ENCODE assay signal across 34 cellular contexts in genomic region chrX:17836830-17837229, GRCh38. TPM values are rescaled to one million over a fixed set of nuclear protein-coding genes. Genes with fewer than 3 reads are reported as not detected.
DNase-seq lines count a peak whose midpoint lies in the region; ATAC-seq, FAIRE-seq and TF ChIP-seq lines count a peak whose summit lies in the region.
"Had no signal": no experiment of that assay in that cellular context is flagged by ENCODE, and none has a peak within 500 bp of the region (broad histone marks: within the 10 kb centered on the region; RNA-seq: fewer than 3 reads in every experiment).

No MANE protein-coding gene starts in this region.

- no peak for ATAC-seq in heart right ventricle
- no peak for ATAC-seq in activated CD8-positive, alpha-beta T cell treated with anti-CD3 and anti-CD28 coated beads for 36 hours
- ATAC-seq: A549, esophagus mucosa, foreskin keratinocyte, GM23338 had no signal

- no peak overlapping the region for H3K23ac ChIP-seq in H1 (ENCODE audit: insufficient read length)

- no peaks in the 10 kb centered on the region for H3K9me3 Mint-ChIP-seq in MCF 10A (ENCODE audit: unreplicated experiment)
- no peaks in the 10 kb centered on the region for H3K9me3 Mint-ChIP-seq in activated CD8-positive, alpha-beta T cell treated with anti-CD3 and anti-CD28 coated beads for 36 hours
- H3K9me3 Mint-ChIP-seq: activated naive CD4-positive, alpha-beta T cell treated with anti-CD3 and anti-CD28 coated beads, Interleukin-2, amount 50 U/mL, for 24 hours; CD4-positive, alpha-beta T cell; GM23338 had no signal

- H3K23me2 ChIP-seq in H1 (ENCODE audit: low read depth, low read length): no peaks in the 10 kb centered on the region

- H3K9ac ChIP-seq in mammary epithelial cell (ENCODE audit: insufficient read depth, low read length) (no peak overlapping the region), H1 (replicated peaks in 1 of 4; ENCODE audit: extremely low read depth in 1 of 4, low read depth in 3 of 4, low read length in 3 of 4) (no peak overlapping the region)

- H3K79me1 ChIP-seq in H1 (ENCODE audit: low read depth, low read length): no peaks in the 10 kb centered on the region

- H3K18ac ChIP-seq in H1 (ENCODE audit: extremely low read depth, low read length): no peak overlapping the region

- no peak overlapping the region for H3K14ac ChIP-seq in H1 (ENCODE audit: insufficient read length)

- no peak for TF ChIP-seq CTCF in MCF 10A (IDR thresholded peaks at IDR 0.05; ENCODE audit: unreplicated experiment)
- no peak for TF ChIP-seq CTCF in mammary epithelial cell (conservative IDR thresholded peaks at IDR 0.05 in 1 of 2, IDR thresholded peaks at IDR 0.05 in 1 of 2; ENCODE audit: extremely low read depth in 1 of 2, insufficient read depth in 1 of 2, low read depth in 1 of 2, low read length in 2 of 2)
- no peak for TF ChIP-seq CTCF in H1 (IDR thresholded peaks at IDR 0.05; ENCODE audit: control extremely low read depth in 1 of 3, insufficient read depth in 1 of 3, low read depth in 1 of 3, low read length in 3 of 3)
- no peak for TF ChIP-seq CTCF in GM10248 (IDR thresholded peaks at IDR 0.05; ENCODE audit: control extremely low read depth, extremely low read depth, low read depth, missing control alignments)
- no peak for TF ChIP-seq CTCF in heart right ventricle (IDR thresholded peaks at IDR 0.05)
- no peak for TF ChIP-seq CTCF in activated CD8-positive, alpha-beta T cell treated with anti-CD3 and anti-CD28 coated beads for 36 hours (IDR thresholded peaks at IDR 0.05)

- H2BK15ac ChIP-seq in H1 (ENCODE audit: low read length): no peak overlapping the region

- dilution Hi-C loops in mammary epithelial cell (cut with HindIII; ENCODE audit: low sequenced_read_pairs): no loop called here

- H2AK5ac ChIP-seq in H1 (ENCODE audit: low read depth, low read length): no peak overlapping the region

- H3K4me1 Mint-ChIP-seq in MCF 10A (ENCODE audit: insufficient read depth, unreplicated experiment): no peaks in the 10 kb centered on the region
- no peaks in the 10 kb centered on the region for H3K4me1 Mint-ChIP-seq in activated CD8-positive, alpha-beta T cell treated with anti-CD3 and anti-CD28 coated beads for 36 hours (ENCODE audit: low read depth)
- H3K4me1 Mint-ChIP-seq: activated naive CD4-positive, alpha-beta T cell treated with anti-CD3 and anti-CD28 coated beads, Interleukin-2, amount 50 U/mL, for 24 hours had no signal

- TF ChIP-seq EP300 in H1 (IDR thresholded peaks at IDR 0.05; ENCODE audit: borderline replicate concordance in 1 of 2, low read depth in 2 of 2, low read length in 2 of 2): no peak

- no peak overlapping the region for H3K56ac ChIP-seq in H1 (replicated peaks; ENCODE audit: insufficient read length, low read depth, low read length)

- H4K5ac ChIP-seq in H1 (ENCODE audit: insufficient read length, low read depth, low read length): no peak overlapping the region

- no peak overlapping the region for H3K4me2 ChIP-seq in mammary epithelial cell (ENCODE audit: insufficient read depth, low read depth, low read length)
- no peak overlapping the region for H3K4me2 ChIP-seq in H1 (ENCODE audit: insufficient read depth in 1 of 2, low read depth in 2 of 2, low read length in 2 of 2)
- H3K4me2 ChIP-seq: A549, GM23338, hepatocyte had no signal

- WGBS in mammary epithelial cell (ENCODE audit: low coverage, missing lambda C conversion rate): 35% methylated on average over 3 of the region's 3 CpGs
- WGBS in H1 (ENCODE audit: extremely low coverage in 1 of 2, insufficient coverage in 1 of 2, insufficient read length in 1 of 2, insufficient replicate concordance in 2 of 2, low coverage in 1 of 2, low lambda C conversion rate in 2 of 2, missing lambda C conversion rate in 1 of 2), 2 experiments: 82% methylated on average over 1 of the region's 3 CpGs; no CpG with 5 or more reads in 1 of the 2 experiments
- WGBS in heart right ventricle, 2 donors: 74 to 82% methylated on average over 3 of the region's 3 CpGs

- H3K9me3 ChIP-seq in mammary epithelial cell (replicated peaks; ENCODE audit: insufficient read depth, low read length) (no peaks in the 10 kb centered on the region), H1 (ENCODE audit: insufficient read depth in 2 of 2, low read depth in 1 of 2, low read length in 1 of 2) (no peaks in the 10 kb centered on the region), heart right ventricle (no peaks in the 10 kb centered on the region)
- H3K9me3 ChIP-seq: A549, ovary, suprapubic skin had no signal

- no peak overlapping the region for H3K27ac Mint-ChIP-seq in MCF 10A (ENCODE audit: low read depth, unreplicated experiment)
- no peak overlapping the region for H3K27ac Mint-ChIP-seq in activated CD8-positive, alpha-beta T cell treated with anti-CD3 and anti-CD28 coated beads for 36 hours
- H3K27ac Mint-ChIP-seq: activated naive CD4-positive, alpha-beta T cell treated with anti-CD3 and anti-CD28 coated beads, Interleukin-2, amount 50 U/mL, for 24 hours; CD4-positive, alpha-beta T cell; GM23338 had no signal

- intact Hi-C loops in MCF 10A (cut with micrococcal nuclease) (no loop called here), mammary epithelial cell (cut with micrococcal nuclease) (no loop called here), heart right ventricle (cut with DNase I) (no loop called here)
- intact Hi-C loops in activated CD8-positive, alpha-beta T cell treated with anti-CD3 and anti-CD28 coated beads for 36 hours (cut with micrococcal nuclease): no loop called here

- no peak overlapping the region for H2BK20ac ChIP-seq in H1 (ENCODE audit: low read length)

- H4K91ac ChIP-seq in H1 (replicated peaks; ENCODE audit: insufficient read length, low read length): no peak overlapping the region

- no peaks in the 10 kb centered on the region for H3K36me3 ChIP-seq in mammary epithelial cell (ENCODE audit: insufficient read depth, low read length)
- no peaks in the 10 kb centered on the region for H3K36me3 ChIP-seq in H1 (ENCODE audit: control insufficient read depth in 2 of 4, insufficient read depth in 4 of 4, low read length in 3 of 4)
- no peaks in the 10 kb centered on the region for H3K36me3 ChIP-seq in heart right ventricle
- H3K36me3 ChIP-seq: ovary, suprapubic skin, WERI-Rb-1 had no signal

- H3K4me1 ChIP-seq in mammary epithelial cell (ENCODE audit: insufficient read depth, low read length) (no peaks in the 10 kb centered on the region), H1 (replicated peaks in 1 of 4; ENCODE audit: control insufficient read depth in 3 of 4, insufficient read depth in 4 of 4, low read length in 3 of 4) (no peaks in the 10 kb centered on the region), heart right ventricle (peaks cover 0 to 3% (median 0%) of the 10 kb centered on the region in 9 donors)
- H3K4me1 ChIP-seq: A549, foreskin keratinocyte, suprapubic skin had no signal

- H2BK12ac ChIP-seq in H1 (ENCODE audit: low read depth, low read length): no peak overlapping the region

- POLR2A ChIA-PET in MCF 10A (lab: Yijun Ruan, JAX) (no interaction called here), H1 (lab: Charles Lee; ENCODE audit: partially characterized antibody) (no interaction called here), GM10248 (lab: Yijun Ruan, JAX) (no interaction called here)
- POLR2A ChIA-PET in activated CD8-positive, alpha-beta T cell treated with anti-CD3 and anti-CD28 coated beads for 36 hours (lab: Charles Lee): no interaction called here

- H4K20me1 ChIP-seq in mammary epithelial cell (ENCODE audit: insufficient read depth, low read length): no peaks in the 10 kb centered on the region
- no peaks in the 10 kb centered on the region for H4K20me1 ChIP-seq in H1 (replicated peaks in 1 of 2; ENCODE audit: control insufficient read depth in 1 of 2, insufficient read depth in 2 of 2, low read length in 2 of 2)

- H3K27me3 ChIP-seq in mammary epithelial cell (ENCODE audit: insufficient read depth, low read length): no peaks in the 10 kb centered on the region
- no peaks in the 10 kb centered on the region for H3K27me3 ChIP-seq in H1 (replicated peaks in 1 of 4; ENCODE audit: control insufficient read depth in 3 of 4, extremely low read depth in 1 of 4, insufficient read depth in 3 of 4, low read length in 3 of 4)
- peaks cover 0 to 32% (median 0%) of the 10 kb centered on the region in 7 donors for H3K27me3 ChIP-seq in heart right ventricle
- H3K27me3 ChIP-seq: foreskin keratinocyte, hepatocyte, ovary, suprapubic skin had no signal

- FAIRE-seq in H1 (lab: Jason Lieb, UNC): peak; percentile 32
- FAIRE-seq: A549, D721Med, GM18507, HTR-8/SVneo had no signal

- DNase-seq in MCF 10A (ENCODE audit: unreplicated experiment): peak; percentile 1
- no peak for DNase-seq in mammary epithelial cell
- peak; percentile 79 for DNase-seq in NCI-H524 treated with DMSO at 0.1 percent for 48 hours (lab: John Stamatoyannopoulos, UW)
- no peak for DNase-seq in H1 (ENCODE audit: low read depth in 1 of 2, low spot score in 2 of 2)
- DNase-seq in GM10248 (ENCODE audit: extremely low spot score): no peak
- DNase-seq in NCI-H2227 (lab: John Stamatoyannopoulos, UW; ENCODE audit: unreplicated experiment): no peak
- no peak for DNase-seq in heart right ventricle
- no peak for DNase-seq in activated CD8-positive, alpha-beta T cell treated with anti-CD3 and anti-CD28 coated beads for 36 hours
- DNase-seq: activated CD4-positive, alpha-beta T cell treated with anti-CD3 and anti-CD28 coated beads for 4 hours; activated CD8-positive, alpha-beta memory T cell treated with anti-CD3 and anti-CD28 coated beads for 24 hours; activated T-cell treated with anti-CD3 and anti-CD28 coated beads for 4 hours; amniotic stem cell; CD4-positive, alpha-beta T cell; foreskin keratinocyte; KBM-7; MM.1S; NCI-H1417 treated with DMSO at 0.1 percent for 48 hours; NCI-H2081 treated with DMSO at 0.1 percent for 48 hours; NCI-H774; ovary; stimulated activated naive CD4-positive, alpha-beta T cell treated with Interleukin-2 at 50 U/mL for 16 hours; WERI-Rb-1 had no signal

- no peak overlapping the region for H2AFZ ChIP-seq in mammary epithelial cell (ENCODE audit: low read depth, low read length)
- H2AFZ ChIP-seq in H1 (ENCODE audit: low read length): no peak overlapping the region
- H2AFZ ChIP-seq: GM23338, hepatocyte had no signal

- no peak overlapping the region for H3K4me3 Mint-ChIP-seq in MCF 10A (ENCODE audit: unreplicated experiment)
- no peak overlapping the region for H3K4me3 Mint-ChIP-seq in activated CD8-positive, alpha-beta T cell treated with anti-CD3 and anti-CD28 coated beads for 36 hours
- H3K4me3 Mint-ChIP-seq: activated naive CD4-positive, alpha-beta T cell treated with anti-CD3 and anti-CD28 coated beads, Interleukin-2, amount 50 U/mL, for 24 hours; CD4-positive, alpha-beta T cell; GM23338; neural crest cell had no signal

- peaks cover 38% of the 10 kb centered on the region for H3K27me3 Mint-ChIP-seq in MCF 10A (ENCODE audit: insufficient read depth, unreplicated experiment)
- H3K27me3 Mint-ChIP-seq in activated CD8-positive, alpha-beta T cell treated with anti-CD3 and anti-CD28 coated beads for 36 hours: peaks cover 2% of the 10 kb centered on the region
- H3K27me3 Mint-ChIP-seq: activated naive CD4-positive, alpha-beta T cell treated with anti-CD3 and anti-CD28 coated beads, Interleukin-2, amount 50 U/mL, for 24 hours; CD4-positive, alpha-beta T cell had no signal

- no peak overlapping the region for H4K8ac ChIP-seq in H1 (ENCODE audit: extremely low read depth, insufficient read depth, low read length)

- no peak for TF ChIP-seq RAD21 in H1 (IDR thresholded peaks at IDR 0.05 in 1 of 2, conservative IDR thresholded peaks at IDR 0.05 in 1 of 2; ENCODE audit: low read depth in 2 of 2, low read length in 2 of 2)

- BruUV-seq in MCF 10A (replicated peaks; lab: Mats Ljungman, UMichigan): no TSS peak
- BruUV-seq in mammary epithelial cell (replicated peaks; lab: Mats Ljungman, UMichigan): no TSS peak

- no peak overlapping the region for H2BK5ac ChIP-seq in H1 (ENCODE audit: low read depth, low read length)

- TF ChIP-seq POLR2A in H1 (IDR thresholded peaks at IDR 0.05; ENCODE audit: control extremely low read depth in 1 of 2, low read depth in 2 of 2, low read length in 2 of 2): no peak

- CTCF ChIA-PET in MCF 10A (lab: Yijun Ruan, JAX) (interaction anchor here (0.5 kb wide), 1 partner anchor 79 kb away, joined by 3 read pairs; no protein-coding TSS in a partner anchor), mammary epithelial cell (lab: Charles Lee; ENCODE audit: low non-redundant PET) (no interaction called here), H1 (lab: Charles Lee; ENCODE audit: partially characterized antibody) (interaction anchor here (0.7 kb wide), 1 partner anchor 21 kb away, joined by 3 read pairs; no protein-coding TSS in a partner anchor), GM10248 (lab: Yijun Ruan, JAX) (no interaction called here)
- CTCF ChIA-PET in activated CD8-positive, alpha-beta T cell treated with anti-CD3 and anti-CD28 coated beads for 36 hours (lab: Charles Lee): no interaction called here

- in situ Hi-C loops in mammary epithelial cell (cut with MboI; ENCODE audit: low sequenced_read_pairs in 2 of 2): no loop called here

- no peak overlapping the region for H3K27ac ChIP-seq in mammary epithelial cell (ENCODE audit: insufficient read depth, low read depth, low read length)
- H3K27ac ChIP-seq in H1 (ENCODE audit: low read depth, low read length): no peak overlapping the region
- H3K27ac ChIP-seq in heart right ventricle: no peak overlapping the region
- H3K27ac ChIP-seq: A549, foreskin keratinocyte, hepatocyte, ovary, skin epidermis, suprapubic skin, WERI-Rb-1 had no signal

- no peak overlapping the region for H3K4me3 ChIP-seq in mammary epithelial cell (replicated peaks in 1 of 3; ENCODE audit: insufficient read depth in 1 of 3, low read depth in 2 of 3, low read length in 3 of 3)
- no peak overlapping the region for H3K4me3 ChIP-seq in H1 (ENCODE audit: extremely low read depth in 1 of 4, insufficient read depth in 2 of 4, low read depth in 3 of 4, low read length in 4 of 4)
- H3K4me3 ChIP-seq in heart right ventricle: no peak overlapping the region
- H3K4me3 ChIP-seq: A549, GM23338, hepatocyte, ovary, skin epidermis, suprapubic skin had no signal

- no peak overlapping the region for H3K4ac ChIP-seq in H1 (replicated peaks; ENCODE audit: insufficient read length, low read depth, low read length)

- H2BK120ac ChIP-seq in H1 (replicated peaks; ENCODE audit: low read depth, low read length): no peak overlapping the region

- no peaks in the 10 kb centered on the region for H3K36me3 Mint-ChIP-seq in MCF 10A (ENCODE audit: insufficient read depth, unreplicated experiment)
- no peaks in the 10 kb centered on the region for H3K36me3 Mint-ChIP-seq in activated CD8-positive, alpha-beta T cell treated with anti-CD3 and anti-CD28 coated beads for 36 hours (ENCODE audit: low read depth)
- H3K36me3 Mint-ChIP-seq: activated naive CD4-positive, alpha-beta T cell treated with anti-CD3 and anti-CD28 coated beads, Interleukin-2, amount 50 U/mL, for 24 hours had no signal

- no peaks in the 10 kb centered on the region for H3K79me2 ChIP-seq in mammary epithelial cell (ENCODE audit: insufficient read depth, low read length)
- no peaks in the 10 kb centered on the region for H3K79me2 ChIP-seq in H1 (ENCODE audit: control insufficient read depth in 1 of 2, insufficient read depth in 2 of 2, low read length in 2 of 2)
- H3K79me2 ChIP-seq: hepatocyte had no signal

RNA-seq across cellular contexts. Expression of gene RAI2, which starts 24.3 kb away (rescaled TPM):
- total RNA-seq in MCF 10A (2022) (not detected in 2 replicates), mammary epithelial cell (under 1 TPM in 1 of 2 donors, not detected in 1; under 0.01 TPM), heart right ventricle (10 to 100 TPM; 15.5 to 25.3 (median 20.6) TPM)
- polyA plus RNA-seq in mammary epithelial cell (not detected), H1 (2011; rRNA removed) (0.60 and 0.96 TPM in 2 replicates), heart right ventricle (10 to 100 TPM; 18.7 to 23.2 TPM)
- polyA minus RNA-seq in mammary epithelial cell: not detected
- 1.6 and 2.0 TPM in 2 replicates for total RNA-seq in H1 (2021; fragmentation: NEBNext Ultra II Directional; extraction: Animal tissue kit (Norgen Biotek cat#: 25700))
- 0.57 TPM for polyA plus RNA-seq in H1 (2011; cell fraction: cytosol; rRNA removed)
- polyA plus RNA-seq in H1 (2011; cell fraction: nucleus; rRNA removed): 0.71 TPM
- polyA plus RNA-seq in H1 (2012, experiment 1 of 2): 1.1 to 1.4 TPM (median 1.3 TPM) in 4 replicates
- 0.98 TPM for polyA plus RNA-seq in H1 (2012, experiment 2 of 2)
- 0.93 TPM for polyA plus RNA-seq in H1 (2013, experiment 1 of 2)
- polyA plus RNA-seq in H1 (2013, experiment 2 of 2): 1.0 TPM
- 0.37 and 0.38 TPM in 2 replicates for polyA minus RNA-seq in H1 (2011; rRNA and poly(A)+ RNA removed)
- polyA minus RNA-seq in H1 (2011; cell fraction: cytosol; rRNA and poly(A)+ RNA removed): 0.51 TPM
- polyA minus RNA-seq in H1 (2011; cell fraction: nucleus; rRNA and poly(A)+ RNA removed): not detected
- total RNA-seq in activated CD8-positive, alpha-beta T cell treated with anti-CD3 and anti-CD28 coated beads for 36 hours: under 1 TPM; 0.20 to 0.41 TPM
- total RNA-seq: foreskin keratinocyte, RPMI7951 had no signal
- polyA plus RNA-seq: A549, foreskin keratinocyte had no signal

Comparison
In these comparisons a context has a peak if more than half of its experiments do, and no peak if none do; other contexts are left out.
1. DNase-seq: peak in MCF 10A (single experiment) and NCI-H524 treated with DMSO at 0.1 percent for 48 hours (single experiment); none in mammary epithelial cell (single experiment), H1 (0 of 2), GM10248 (single experiment), NCI-H2227 (single experiment), heart right ventricle (0 of 2) and activated CD8-positive, alpha-beta T cell treated with anti-CD3 and anti-CD28 coated beads for 36 hours (single experiment).
2. CTCF ChIA-PET loops: an anchor here in MCF 10A (0.5 kb wide) and H1 (0.7 kb wide); none called in mammary epithelial cell, GM10248 and activated CD8-positive, alpha-beta T cell treated with anti-CD3 and anti-CD28 coated beads for 36 hours.